ENCODE assay signal across 11 cellular contexts in the genomic region with DNA sequence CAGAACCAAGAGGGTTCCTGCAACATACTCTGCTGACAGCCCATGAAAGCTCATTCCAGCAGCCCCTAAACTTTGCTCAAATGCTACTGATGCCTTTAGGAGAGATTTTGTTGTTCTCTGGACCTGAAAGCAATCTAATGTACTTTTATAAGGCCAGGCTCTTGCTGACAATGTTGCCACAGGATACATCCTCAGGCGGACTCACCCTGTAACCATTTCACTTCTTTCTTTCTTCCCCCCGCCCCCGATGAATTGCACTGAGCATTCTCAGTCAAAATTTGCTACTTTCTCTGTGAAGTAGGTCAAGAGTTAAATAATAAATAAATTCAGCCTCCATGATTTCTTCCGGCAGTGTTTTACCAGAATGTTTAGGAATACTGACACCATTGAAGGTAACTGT. TPM values are rescaled to one million over a fixed set of nuclear protein-coding genes. Genes with fewer than 3 reads are reported as not detected.
A peak's percentile ranks its signal among the peaks of the same experiment; 100 is the strongest.
DNase-seq lines count a peak whose midpoint lies in the region; ATAC-seq and TF ChIP-seq lines count a peak whose summit lies in the region.
"Had no signal": no experiment of that assay in that cellular context is flagged by ENCODE, and none has a peak within 500 bp of the region (broad histone marks: within the 10 kb centered on the region; RNA-seq: fewer than 3 reads in every experiment).

No MANE protein-coding gene starts in this region.

- peak overlapping the region; percentile 88 to 90 for H3K4me3 Mint-ChIP-seq in CD14-positive monocyte
- H3K4me3 Mint-ChIP-seq in activated B cell treated with CpG ODN at 0.5 μM for 24 hours: peak overlapping the region; percentile 44
- H3K4me3 Mint-ChIP-seq: activated naive CD4-positive, alpha-beta T cell treated with anti-CD3 and anti-CD28 coated beads, Interleukin-2, amount 10 ng/mL, durations not matched to agents 7 days and 5 days had no signal

- H3K4me3 ChIP-seq in iPS-20b (ENCODE audit: low read length): 0 out of 2 replicates have a peak overlapping the region, but pooled peaks have one; percentile 73
- peak overlapping the region; percentile 39 to 78 (median 64) for H3K4me3 ChIP-seq in sigmoid colon

- H3K27me3 Mint-ChIP-seq in CD14-positive monocyte (ENCODE audit: low read depth in 3 of 3) (peaks cover 7 to 9% (median 9%) of the 10 kb centered on the region in 3 donors), activated B cell treated with CpG ODN at 0.5 μM for 24 hours (peaks cover 19% of the 10 kb centered on the region)

- H3K36me3 Mint-ChIP-seq in CD14-positive monocyte: peaks cover 32 to 34% of the 10 kb centered on the region in 2 donors
- H3K36me3 Mint-ChIP-seq in activated B cell treated with CpG ODN at 0.5 μM for 24 hours (ENCODE audit: low read depth): peaks cover 5% of the 10 kb centered on the region

- no peak for TF ChIP-seq EP300 in sigmoid colon (IDR thresholded peaks at IDR 0.05)

- no peak overlapping the region for H3K9ac ChIP-seq in iPS-20b (ENCODE audit: low read depth, low read length)

- H3K27ac Mint-ChIP-seq in CD14-positive monocyte: no peak overlapping the region
- H3K27ac Mint-ChIP-seq in activated B cell treated with CpG ODN at 0.5 μM for 24 hours: no peak overlapping the region
- H3K27ac Mint-ChIP-seq: activated naive CD4-positive, alpha-beta T cell treated with anti-CD3 and anti-CD28 coated beads, Interleukin-2, amount 10 ng/mL, durations not matched to agents 7 days and 5 days had no signal

- TF ChIP-seq CTCF in CD14-positive monocyte (IDR thresholded peaks at IDR 0.05) (no peak), activated B cell treated with CpG ODN at 0.5 μM for 24 hours (IDR thresholded peaks at IDR 0.05) (no peak), sigmoid colon (IDR thresholded peaks at IDR 0.05) (no peak)

- H3K4me1 Mint-ChIP-seq in CD14-positive monocyte: peaks cover 44% of the 10 kb centered on the region
- peaks cover 12% of the 10 kb centered on the region for H3K4me1 Mint-ChIP-seq in activated B cell treated with CpG ODN at 0.5 μM for 24 hours

- no peak for TF ChIP-seq POLR2A in sigmoid colon (IDR thresholded peaks at IDR 0.05)

- DNase-seq in CD14-positive monocyte (ENCODE audit: low spot score) (no peak), activated B cell treated with CpG ODN at 0.5 μM for 24 hours (no peak), sigmoid colon (no peak), NCI-H524 (lab: John Stamatoyannopoulos, UW) (no peak), hypothalamus (lab: John Stamatoyannopoulos, UW) (no peak)
- DNase-seq: activated naive CD4-positive, alpha-beta T cell treated with anti-CD3 and anti-CD28 coated beads, Interleukin-2, amount 10 ng/mL, durations not matched to agents 7 days and 5 days; KG1; retina had no signal

- POLR2A ChIA-PET in activated B cell treated with CpG ODN at 0.5 μM for 24 hours (lab: Charles Lee): no interaction called here

- H3K36me3 ChIP-seq in iPS-20b (ENCODE audit: insufficient read depth, low read depth, low read length) (no peaks in the 10 kb centered on the region), sigmoid colon (no peaks in the 10 kb centered on the region)

- ATAC-seq in activated B cell treated with CpG ODN at 0.5 μM for 24 hours (ENCODE audit: low read depth): no peak
- no peak for ATAC-seq in GM18520 (IDR thresholded peaks at IDR 0.05; ENCODE audit: unreplicated experiment)
- no peak for ATAC-seq in HG03039 (IDR thresholded peaks at IDR 0.05; ENCODE audit: unreplicated experiment)

- H3K9me3 Mint-ChIP-seq in CD14-positive monocyte (peaks cover 15 to 25% (median 21%) of the 10 kb centered on the region in 7 donors), activated B cell treated with CpG ODN at 0.5 μM for 24 hours (peaks cover 13% of the 10 kb centered on the region)

- H3K27ac ChIP-seq in iPS-20b (ENCODE audit: low read length) (no peak overlapping the region), sigmoid colon (peak overlapping the region; percentile 58 to 66 (median 61))

- 69 to 74% methylated on average over 4 of the region's 4 CpGs for WGBS in sigmoid colon, 2 donors

- intact Hi-C loops in CD14-positive monocyte (cut with micrococcal nuclease) (no loop called here), activated B cell treated with CpG ODN at 0.5 μM for 24 hours (cut with micrococcal nuclease) (no loop called here), sigmoid colon (cut with DNase I) (no loop called here)

- CTCF ChIA-PET in activated B cell treated with CpG ODN at 0.5 μM for 24 hours (lab: Charles Lee): no interaction called here

- H3K4me1 ChIP-seq in iPS-20b (ENCODE audit: insufficient read depth, low read length) (no peaks in the 10 kb centered on the region), sigmoid colon (peaks cover 0 to 21% (median 18%) of the 10 kb centered on the region in 4 donors)

- peaks cover 59% of the 10 kb centered on the region for H3K27me3 ChIP-seq in iPS-20b (ENCODE audit: insufficient read depth, low read length)
- H3K27me3 ChIP-seq in sigmoid colon: peaks cover 0 to 29% (median 10%) of the 10 kb centered on the region in 3 donors

- H3K9me3 ChIP-seq in iPS-20b (ENCODE audit: insufficient read depth, low read depth, low read length): peaks cover 9% of the 10 kb centered on the region; the same call in 1 of the 2 replicates
- H3K9me3 ChIP-seq in sigmoid colon: peaks cover 0 to 12% (median 10%) of the 10 kb centered on the region in 4 donors

RNA-seq across cellular contexts. Expression of a gene that starts 1.5 kb away (rescaled TPM):
- polyA plus RNA-seq in CD14-positive monocyte (10 to 100 TPM; 53.1 to 66.6 TPM), sigmoid colon (10 to 100 TPM in 1 of 3 donors, 1 to 10 TPM in 2; 6.5 to 17.9 (median 9.6) TPM)
- total RNA-seq in activated B cell treated with CpG ODN at 0.5 μM for 24 hours (39.8 and 44.2 TPM in 2 replicates), sigmoid colon (10 to 100 TPM; 35.1 to 67.6 (median 59.5) TPM)
